Comparison of ENCODE assay signal across 19 cellular contexts in the genomic region with DNA sequence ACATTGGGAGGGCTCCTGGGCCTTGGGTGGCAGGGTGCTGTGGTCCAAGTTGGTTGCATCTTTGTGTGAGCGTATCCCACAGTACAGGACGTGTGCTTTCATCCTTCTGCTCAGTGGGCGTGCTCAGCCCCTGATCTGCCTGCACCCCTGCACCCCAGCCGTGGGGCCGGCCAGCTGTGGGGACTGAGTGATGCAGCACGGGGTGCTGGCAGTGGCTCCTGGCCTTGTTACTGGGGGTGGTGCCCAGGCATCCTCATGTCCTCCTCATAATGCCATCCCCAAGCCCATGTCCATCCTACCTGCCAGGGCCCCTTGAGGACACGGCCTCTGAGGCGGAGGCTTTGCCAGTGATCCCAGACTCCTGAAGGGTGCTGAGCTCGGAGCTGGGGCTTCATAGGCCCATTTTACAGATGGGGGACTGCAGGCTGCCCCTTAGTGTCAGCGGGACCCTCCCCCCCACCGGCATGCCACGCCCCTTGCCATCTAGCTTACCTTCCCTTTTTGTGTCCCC.
DNase-seq lines count a peak whose midpoint lies in the region; ATAC-seq, FAIRE-seq and TF ChIP-seq lines count a peak whose summit lies in the region.
"Had no signal": no experiment of that assay in that cellular context is flagged by ENCODE, and none has a peak within 500 bp of the region (broad histone marks: within the 10 kb centered on the region; RNA-seq: fewer than 3 reads in every experiment).

No MANE protein-coding gene starts in this region.

- CTCF ChIA-PET in CD4-positive, alpha-beta memory T cell (lab: Charles Lee; ENCODE audit: partially characterized antibody), result interaction anchor here (2.6 kb wide), 1 partner anchor 11 kb away, joined by 11 read pairs; no protein-coding TSS in a partner anchor

- H3K27ac Mint-ChIP-seq in activated naive CD8-positive, alpha-beta T cell treated with anti-CD3 and anti-CD28 coated beads, Interleukin-2, amount 10 ng/mL, durations not matched to agents 7 days and 5 days, result no peak overlapping the region
- H3K27ac Mint-ChIP-seq in activated naive CD8-positive, alpha-beta T cell treated with anti-CD3 and anti-CD28 coated beads, Interleukin-2, amount 50 U/mL, for 24 hours, result no peak overlapping the region
- H3K27ac Mint-ChIP-seq in CD4-positive, alpha-beta memory T cell, result no peak overlapping the region

- POLR2A ChIA-PET in activated naive CD8-positive, alpha-beta T cell treated with anti-CD3 and anti-CD28 coated beads, Interleukin-2, amount 10 ng/mL, durations not matched to agents 7 days and 5 days (lab: Charles Lee), result no interaction called here
- POLR2A ChIA-PET in CD4-positive, alpha-beta memory T cell (lab: Charles Lee; ENCODE audit: partially characterized antibody), result no interaction called here

- FAIRE-seq in small intestine (lab: Jason Lieb, UNC), result no peak
- FAIRE-seq: frontal cortex, H54 had no signal

- no peak overlapping the region for H3K27ac ChIP-seq in dorsolateral prefrontal cortex
- no peak overlapping the region for H3K27ac ChIP-seq in upper lobe of right lung
- H3K27ac ChIP-seq in CD4-positive, alpha-beta memory T cell (ENCODE audit: low read depth, low read length), result no peak overlapping the region
- no peak overlapping the region for H3K27ac ChIP-seq in small intestine (ENCODE audit: low read depth in 1 of 2, low read length in 1 of 2)
- H3K27ac ChIP-seq: sigmoid colon, vagina had no signal

- H3K4me3 ChIP-seq in dorsolateral prefrontal cortex, result no peak overlapping the region
- no peak overlapping the region for H3K4me3 ChIP-seq in upper lobe of right lung
- no peak overlapping the region for H3K4me3 ChIP-seq in CD4-positive, alpha-beta memory T cell (ENCODE audit: low read length in 2 of 2)
- no peak overlapping the region for H3K4me3 ChIP-seq in small intestine (ENCODE audit: low read depth in 1 of 2, low read length in 2 of 2)
- H3K4me3 ChIP-seq: sigmoid colon, vagina had no signal

- WGBS in small intestine, 3 donors, result 95 to 97% (median 96%) methylated on average over 12 of the region's 12 CpGs

- no peaks in the 10 kb centered on the region for H3K9me3 ChIP-seq in upper lobe of right lung
- H3K9me3 ChIP-seq in CD4-positive, alpha-beta memory T cell (ENCODE audit: control insufficient read depth in 1 of 2, low read length in 2 of 2), result no peaks in the 10 kb centered on the region
- H3K9me3 ChIP-seq in small intestine (ENCODE audit: control insufficient read depth, low read depth), result no peaks in the 10 kb centered on the region
- H3K9me3 ChIP-seq: sigmoid colon, vagina had no signal

- H3K27me3 Mint-ChIP-seq in activated naive CD8-positive, alpha-beta T cell treated with anti-CD3 and anti-CD28 coated beads, Interleukin-2, amount 10 ng/mL, durations not matched to agents 7 days and 5 days, result no peaks in the 10 kb centered on the region
- H3K27me3 Mint-ChIP-seq in activated naive CD8-positive, alpha-beta T cell treated with anti-CD3 and anti-CD28 coated beads, Interleukin-2, amount 50 U/mL, for 24 hours, result no peaks in the 10 kb centered on the region
- no peaks in the 10 kb centered on the region for H3K27me3 Mint-ChIP-seq in CD4-positive, alpha-beta memory T cell

- no peak overlapping the region for H3K4me3 Mint-ChIP-seq in activated naive CD8-positive, alpha-beta T cell treated with anti-CD3 and anti-CD28 coated beads, Interleukin-2, amount 10 ng/mL, durations not matched to agents 7 days and 5 days
- H3K4me3 Mint-ChIP-seq in activated naive CD8-positive, alpha-beta T cell treated with anti-CD3 and anti-CD28 coated beads, Interleukin-2, amount 50 U/mL, for 24 hours, result no peak overlapping the region
- no peak overlapping the region for H3K4me3 Mint-ChIP-seq in CD4-positive, alpha-beta memory T cell
- H3K4me3 Mint-ChIP-seq: CD8-positive, alpha-beta memory T cell; neural crest cell had no signal

- no peak for ATAC-seq in activated naive CD8-positive, alpha-beta T cell treated with anti-CD3 and anti-CD28 coated beads, Interleukin-2, amount 10 ng/mL, durations not matched to agents 7 days and 5 days (ENCODE audit: low read depth)
- ATAC-seq in activated naive CD8-positive, alpha-beta T cell treated with anti-CD3 and anti-CD28 coated beads, Interleukin-2, amount 50 U/mL, for 24 hours, result no peak
- no peak for ATAC-seq in upper lobe of right lung
- no peak for ATAC-seq in HG03280 (IDR thresholded peaks at IDR 0.05; ENCODE audit: unreplicated experiment)
- ATAC-seq: Panc1 had no signal

- no peaks in the 10 kb centered on the region for H3K4me1 ChIP-seq in upper lobe of right lung
- no peaks in the 10 kb centered on the region for H3K4me1 ChIP-seq in CD4-positive, alpha-beta memory T cell (ENCODE audit: insufficient read depth, low read length)
- H3K4me1 ChIP-seq in small intestine (ENCODE audit: control insufficient read depth in 2 of 2, insufficient read depth in 1 of 2, low read depth in 1 of 2, low read length in 1 of 2), result no peaks in the 10 kb centered on the region
- H3K4me1 ChIP-seq: vagina had no signal

- TF ChIP-seq CTCF in dorsolateral prefrontal cortex (IDR thresholded peaks at IDR 0.05 in 54 of 56, conservative IDR thresholded peaks at IDR 0.05 in 2 of 56; ENCODE audit: low read depth in 1 of 56, partially characterized antibody in 56 of 56), result no peak
- TF ChIP-seq CTCF in upper lobe of right lung (IDR thresholded peaks at IDR 0.05), result no peak

- no peaks in the 10 kb centered on the region for H3K4me1 Mint-ChIP-seq in activated naive CD8-positive, alpha-beta T cell treated with anti-CD3 and anti-CD28 coated beads, Interleukin-2, amount 10 ng/mL, durations not matched to agents 7 days and 5 days
- H3K4me1 Mint-ChIP-seq in activated naive CD8-positive, alpha-beta T cell treated with anti-CD3 and anti-CD28 coated beads, Interleukin-2, amount 50 U/mL, for 24 hours, result no peaks in the 10 kb centered on the region
- H3K4me1 Mint-ChIP-seq in CD4-positive, alpha-beta memory T cell, result peaks cover 1 to 7% (median 4%) of the 10 kb centered on the region in 4 donors

- intact Hi-C loops in dorsolateral prefrontal cortex (cut with DNase I) (no loop called here), upper lobe of right lung (cut with DNase I) (no loop called here)
- intact Hi-C loops in CD4-positive, alpha-beta memory T cell (cut with micrococcal nuclease), result no loop called here

- peaks cover 10% of the 10 kb centered on the region for H3K36me3 Mint-ChIP-seq in activated naive CD8-positive, alpha-beta T cell treated with anti-CD3 and anti-CD28 coated beads, Interleukin-2, amount 10 ng/mL, durations not matched to agents 7 days and 5 days
- no peaks in the 10 kb centered on the region for H3K36me3 Mint-ChIP-seq in activated naive CD8-positive, alpha-beta T cell treated with anti-CD3 and anti-CD28 coated beads, Interleukin-2, amount 50 U/mL, for 24 hours (ENCODE audit: low read depth)
- H3K36me3 Mint-ChIP-seq in CD4-positive, alpha-beta memory T cell, result peaks cover 24 to 42% of the 10 kb centered on the region in 2 donors

- DNase-seq in activated naive CD8-positive, alpha-beta T cell treated with anti-CD3 and anti-CD28 coated beads, Interleukin-2, amount 10 ng/mL, durations not matched to agents 7 days and 5 days, result peak; percentile 17
- no peak for DNase-seq in activated naive CD8-positive, alpha-beta T cell treated with anti-CD3 and anti-CD28 coated beads, Interleukin-2, amount 50 U/mL, for 24 hours
- DNase-seq in dorsolateral prefrontal cortex (peak in 7 of 10 donors; percentile 1 to 37 (median 28)), mesenteric fat pad (ENCODE audit: low spot score) (peak; percentile 78), upper lobe of right lung (peak; percentile 48), small intestine (no peak)
- DNase-seq in CD4-positive, alpha-beta memory T cell, result no peak
- DNase-seq: EL, mesenchymal stem cell, NCI-H2081, NCI-H526 had no signal

- no peaks in the 10 kb centered on the region for H3K9me3 Mint-ChIP-seq in activated naive CD8-positive, alpha-beta T cell treated with anti-CD3 and anti-CD28 coated beads, Interleukin-2, amount 10 ng/mL, durations not matched to agents 7 days and 5 days
- no peaks in the 10 kb centered on the region for H3K9me3 Mint-ChIP-seq in activated naive CD8-positive, alpha-beta T cell treated with anti-CD3 and anti-CD28 coated beads, Interleukin-2, amount 50 U/mL, for 24 hours
- no peaks in the 10 kb centered on the region for H3K9me3 Mint-ChIP-seq in CD4-positive, alpha-beta memory T cell
- H3K9me3 Mint-ChIP-seq: CD8-positive, alpha-beta memory T cell; neural crest cell had no signal

- H3K27me3 ChIP-seq in dorsolateral prefrontal cortex, result no peaks in the 10 kb centered on the region
- no peaks in the 10 kb centered on the region for H3K27me3 ChIP-seq in upper lobe of right lung
- H3K27me3 ChIP-seq in CD4-positive, alpha-beta memory T cell (ENCODE audit: insufficient read depth, low read length), result no peaks in the 10 kb centered on the region
- no peaks in the 10 kb centered on the region for H3K27me3 ChIP-seq in small intestine (ENCODE audit: control insufficient read depth in 2 of 2, insufficient read depth in 2 of 2, low read length in 2 of 2)
- H3K27me3 ChIP-seq: sigmoid colon, vagina had no signal

- peaks cover 43% of the 10 kb centered on the region for H3K36me3 ChIP-seq in upper lobe of right lung
- peaks cover 12% of the 10 kb centered on the region for H3K36me3 ChIP-seq in CD4-positive, alpha-beta memory T cell (ENCODE audit: insufficient read depth, low read length)
- H3K36me3 ChIP-seq in small intestine (ENCODE audit: control insufficient read depth in 2 of 2, insufficient read depth in 2 of 2, low read length in 2 of 2), result peaks cover 11 to 14% of the 10 kb centered on the region in 2 donors

Comparison
In these comparisons a context has a peak if more than half of its experiments do, and no peak if none do; other contexts are left out.
1. DNase-seq: peak in activated naive CD8-positive, alpha-beta T cell treated with anti-CD3 and anti-CD28 coated beads, Interleukin-2, amount 10 ng/mL, durations not matched to agents 7 days and 5 days (single experiment), dorsolateral prefrontal cortex (7 of 10), mesenteric fat pad (single experiment) and upper lobe of right lung (single experiment); none in activated naive CD8-positive, alpha-beta T cell treated with anti-CD3 and anti-CD28 coated beads, Interleukin-2, amount 50 U/mL, for 24 hours (single experiment), CD4-positive, alpha-beta memory T cell (0 of 5) and small intestine (single experiment).